Comparison of ENCODE assay signal across 8 cellular contexts in the genomic region with DNA sequence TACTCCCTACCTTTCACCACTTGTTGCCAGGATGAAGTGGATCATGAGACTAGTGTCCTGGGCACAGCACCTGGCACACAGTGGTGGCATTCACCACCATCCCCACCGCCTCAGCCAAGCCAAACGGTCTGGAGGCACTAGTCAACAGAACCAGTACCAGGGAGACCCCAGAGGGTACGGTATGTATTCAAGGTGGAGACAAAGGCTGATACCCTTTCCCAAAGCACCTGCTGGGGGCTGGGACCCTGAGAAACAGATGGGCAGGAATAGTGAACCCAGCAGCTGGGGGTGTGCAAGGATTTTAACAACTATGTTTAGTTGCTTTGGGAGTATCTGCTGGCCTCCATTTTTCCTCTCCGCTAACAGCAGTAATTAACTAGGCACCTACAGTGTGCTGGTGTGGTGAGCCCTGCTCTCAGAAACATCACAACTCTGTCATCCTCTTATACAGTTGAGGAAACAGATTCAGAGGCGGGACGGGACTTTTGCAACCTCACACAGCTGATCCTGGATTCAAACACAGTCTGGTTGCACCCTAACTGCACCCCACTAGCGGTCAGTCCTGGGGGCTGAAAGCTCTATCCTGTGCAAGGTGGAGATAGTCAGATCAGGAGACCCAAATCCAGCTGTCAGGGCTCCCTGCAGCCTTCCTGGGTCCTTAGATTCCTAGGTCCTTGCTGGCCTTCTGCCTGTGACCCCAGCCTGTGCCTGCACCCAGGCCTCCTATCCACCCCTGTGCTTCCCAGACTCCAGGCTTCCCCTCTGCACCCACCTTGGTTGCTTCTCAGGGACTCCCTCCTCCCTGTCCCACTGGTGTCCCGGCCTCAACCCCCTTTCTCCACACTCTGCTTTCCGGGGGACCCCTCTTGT. TPM values are rescaled to one million over a fixed set of nuclear protein-coding genes. Genes with fewer than 3 reads are reported as not detected.
DNase-seq lines count a peak whose midpoint lies in the region; ATAC-seq, FAIRE-seq and TF ChIP-seq lines count a peak whose summit lies in the region.

No MANE protein-coding gene starts in this region.

- peak overlapping the region in 3 of 5 donors; percentile 12 to 86 (median 71) for H3K27ac ChIP-seq in adrenal gland
- H3K27ac ChIP-seq in right lobe of liver: no peak overlapping the region
- peak overlapping the region; percentile 76 to 91 (median 86) for H3K27ac ChIP-seq in transverse colon

- H3K4me1 ChIP-seq in adrenal gland (replicated peaks in 1 of 2): peaks cover 4 to 17% of the 10 kb centered on the region in 2 donors
- H3K4me1 ChIP-seq in right lobe of liver: peaks cover 0 to 15% (median 0%) of the 10 kb centered on the region in 4 donors
- peaks cover 9 to 29% (median 17%) of the 10 kb centered on the region in 4 donors for H3K4me1 ChIP-seq in transverse colon

- ATAC-seq in right lobe of liver (no peak), GM18867 (IDR thresholded peaks at IDR 0.05; ENCODE audit: unreplicated experiment) (no peak)

- TF ChIP-seq CTCF in adrenal gland (IDR thresholded peaks at IDR 0.05) (no peak), right lobe of liver (IDR thresholded peaks at IDR 0.05) (no peak), transverse colon (IDR thresholded peaks at IDR 0.05) (no peak)

- no peaks in the 10 kb centered on the region for H3K9me3 ChIP-seq in adrenal gland (replicated peaks in 1 of 3)
- no peaks in the 10 kb centered on the region for H3K9me3 ChIP-seq in right lobe of liver
- no peaks in the 10 kb centered on the region for H3K9me3 ChIP-seq in transverse colon

- no peak for TF ChIP-seq EP300 in transverse colon (IDR thresholded peaks at IDR 0.05; ENCODE audit: low read depth)

- intact Hi-C loops in adrenal gland (cut with DNase I): no loop called here
- intact Hi-C loops in right lobe of liver (cut with DNase I): no loop called here
- intact Hi-C loops in transverse colon (cut with DNase I; ENCODE audit: low total_unique reads): no loop called here

- H3K27me3 ChIP-seq in adrenal gland (no peaks in the 10 kb centered on the region), right lobe of liver (no peaks in the 10 kb centered on the region), transverse colon (no peaks in the 10 kb centered on the region)

- in situ Hi-C loops in transverse colon (cut with MboI; ENCODE audit: low pct_ligation_motif_present in 1 of 4, low pct_unique_long_range_greater_than_20kb in 1 of 4, low sequenced_read_pairs in 3 of 4): no loop called here

- DNase-seq in activated CD8-positive, alpha-beta memory T cell treated with anti-CD3 and anti-CD28 coated beads for 24 hours: peak; percentile 59
- no peak for DNase-seq in activated CD8-positive, alpha-beta memory T cell treated with anti-CD3 and anti-CD28 coated beads, Interleukin-2, amount 50 U/mL, for 48 hours
- peak in 2 of 7 donors; percentile 38 to 39 for DNase-seq in adrenal gland
- DNase-seq in right lobe of liver: peak in 1 of 3 donors; percentile 49
- DNase-seq in transverse colon: peak; percentile 11
- DNase-seq in urothelium cell line (ENCODE audit: low spot score): no peak
- DNase-seq in NCI-H1417 treated with DMSO at 0.1 percent for 48 hours (lab: John Stamatoyannopoulos, UW): no peak

- H3K36me3 ChIP-seq in adrenal gland (replicated peaks in 1 of 2) (no peaks in the 10 kb centered on the region), right lobe of liver (no peaks in the 10 kb centered on the region), transverse colon (no peaks in the 10 kb centered on the region)

- 66 to 80% (median 72%) methylated on average over 7 to 9 of the region's 9 CpGs for WGBS in adrenal gland, 4 donors
- 67% methylated on average over 7 of the region's 9 CpGs for WGBS in right lobe of liver (ENCODE audit: insufficient coverage, low coverage, low lambda C conversion rate, missing lambda C conversion rate)
- WGBS in transverse colon (ENCODE audit: low coverage in 1 of 2), 2 donors: 10 to 74% methylated on average over 2 to 9 of the region's 9 CpGs

- FAIRE-seq in urothelium cell line (lab: Jason Lieb, UNC): no peak

- TF ChIP-seq POLR2A in adrenal gland (IDR thresholded peaks at IDR 0.05) (no peak), right lobe of liver (IDR thresholded peaks at IDR 0.05) (no peak), transverse colon (IDR thresholded peaks at IDR 0.05) (no peak)

- H3K4me3 ChIP-seq in adrenal gland (peak overlapping the region in 2 of 4 donors; percentile 56 to 92), right lobe of liver (peak overlapping the region in 2 of 3 donors; percentile 66 to 81), transverse colon (peak overlapping the region in 3 of 4 donors; percentile 63 to 88 (median 75))

RNA-seq across cellular contexts. Expression of a gene that starts 1.2 kb away (rescaled TPM):
- total RNA-seq in adrenal gland (10 to 100 TPM; 11.5 to 73.2 (median 33.2) TPM), right lobe of liver (10 to 100 TPM in 2 of 6 experiments, 1 to 10 TPM in 4; 6.5 to 13.3 (median 8.1) TPM), transverse colon (10 to 100 TPM; 10.3 to 21.7 (median 14.5) TPM)
- polyA plus RNA-seq in adrenal gland: 10 to 100 TPM in 2 of 3 donors, 1 to 10 TPM in 1; 4.3 to 42.2 (median 29.3) TPM

RNA-seq across cellular contexts. Expression of a gene that starts 41.1 kb away (rescaled TPM):
- total RNA-seq in adrenal gland (10 to 100 TPM; 11.3 to 38.8 (median 22.8) TPM), right lobe of liver (10 to 100 TPM; 10.9 to 21.6 (median 14.0) TPM), transverse colon (10 to 100 TPM in 3 of 4 donors, 1 to 10 TPM in 1; 8.6 to 21.3 (median 20.3) TPM)
- polyA plus RNA-seq in adrenal gland: 100 to 1,000 TPM in 1 of 3 donors, 10 to 100 TPM in 2; 30.4 to 134 (median 67.8) TPM

RNA-seq across cellular contexts. Expression of a gene that starts 47.5 kb away (rescaled TPM):
- 10 to 100 TPM in 5 of 8 donors, 1 to 10 TPM in 3; 8.3 to 16.7 (median 10.2) TPM for total RNA-seq in adrenal gland
- 10 to 100 TPM in 1 of 3 donors, 1 to 10 TPM in 2; 5.3 to 10.3 (median 6.5) TPM for polyA plus RNA-seq in adrenal gland
- 1 to 10 TPM; 4.5 to 7.3 (median 5.6) TPM for total RNA-seq in right lobe of liver
- 10 to 100 TPM; 35.8 to 62.3 (median 46.6) TPM for total RNA-seq in transverse colon

Comparison
In these comparisons a context has a peak if more than half of its experiments do, and no peak if none do; other contexts are left out.
1. DNase-seq: peak in activated CD8-positive, alpha-beta memory T cell treated with anti-CD3 and anti-CD28 coated beads for 24 hours (single experiment) and transverse colon (single experiment); none in activated CD8-positive, alpha-beta memory T cell treated with anti-CD3 and anti-CD28 coated beads, Interleukin-2, amount 50 U/mL, for 48 hours (single experiment), urothelium cell line (single experiment) and NCI-H1417 treated with DMSO at 0.1 percent for 48 hours (single experiment).
2. H3K27ac ChIP-seq: peak in adrenal gland (3 of 5) and transverse colon (4 of 4); none in right lobe of liver (0 of 3).